ENCODE assay signal across 17 cellular contexts in the genomic region with DNA sequence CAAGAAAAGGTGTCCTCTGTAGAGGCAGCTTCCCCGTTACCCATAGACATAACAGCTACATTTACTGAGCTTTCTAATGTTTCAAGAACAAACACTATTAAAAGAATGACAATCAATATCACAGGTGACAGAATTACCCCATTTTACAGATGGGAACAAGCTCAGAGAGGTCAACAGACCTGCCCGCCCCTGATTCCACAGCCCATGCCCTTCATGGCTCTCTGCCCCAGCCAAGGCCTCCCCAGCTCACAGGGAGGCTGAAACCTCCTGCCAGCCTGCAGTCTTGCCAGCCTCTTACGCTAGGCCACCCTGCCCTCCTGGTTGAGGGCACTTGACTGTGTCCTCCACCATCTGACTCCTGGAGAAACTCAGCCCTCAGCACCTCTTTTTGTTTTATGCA. TPM values are rescaled to one million over a fixed set of nuclear protein-coding genes. Genes with fewer than 3 reads are reported as not detected.
DNase-seq lines count a peak whose midpoint lies in the region; ATAC-seq, FAIRE-seq and TF ChIP-seq lines count a peak whose summit lies in the region.
"Had no signal": no experiment of that assay in that cellular context is flagged by ENCODE, and none has a peak within 500 bp of the region (broad histone marks: within the 10 kb centered on the region; RNA-seq: fewer than 3 reads in every experiment).

No MANE protein-coding gene starts in this region.

- no peak overlapping the region for H3K4me3 Mint-ChIP-seq in H9
- H3K4me3 Mint-ChIP-seq in activated naive CD4-positive, alpha-beta T cell treated with anti-CD3 and anti-CD28 coated beads for 36 hours = no peak overlapping the region
- H3K4me3 Mint-ChIP-seq: CD8-positive, alpha-beta T cell; HFFc6 had no signal

- H2BK15ac ChIP-seq in H9 (ENCODE audit: low read depth, low read length) = no peak overlapping the region

- H3K9me3 ChIP-seq in A549 = no peaks in the 10 kb centered on the region
- no peaks in the 10 kb centered on the region for H3K9me3 ChIP-seq in H9 (ENCODE audit: control insufficient read depth, low read depth, low read length)
- H3K9me3 ChIP-seq in kidney (ENCODE audit: control insufficient read depth in 1 of 2, low read length in 2 of 2) = no peaks in the 10 kb centered on the region
- H3K9me3 ChIP-seq in trophoblast cell (ENCODE audit: insufficient read depth, low read depth, low read length) = no peaks in the 10 kb centered on the region
- H3K9me3 ChIP-seq in BE2C = no peaks in the 10 kb centered on the region
- H3K9me3 ChIP-seq: BLaER1 treated with 17β-estradiol and CSF1 and Interleukin-3, amounts not matched to agents 10 nM and 100 nM had no signal

- no peak overlapping the region for H3K18ac ChIP-seq in H9 (ENCODE audit: insufficient read length, low read depth, low read length)
- no peak overlapping the region for H3K18ac ChIP-seq in trophoblast cell (ENCODE audit: low read length)

- 87% methylated on average over 3 of the region's 3 CpGs for WGBS in A549 (ENCODE audit: missing lambda C conversion rate)
- WGBS in H9 (ENCODE audit: extremely low coverage, insufficient read length, low lambda C conversion rate) = no CpG with 5 or more reads among the region's 3 CpGs
- WGBS in trophoblast cell (ENCODE audit: extremely low coverage, insufficient coverage, insufficient read length) = no CpG with 5 or more reads among the region's 3 CpGs

- no peak overlapping the region for H3K4ac ChIP-seq in H9 (ENCODE audit: low read depth, low read length)
- no peak overlapping the region for H3K4ac ChIP-seq in trophoblast cell (ENCODE audit: low read depth, low read length)

- H3K79me1 ChIP-seq in H9 (ENCODE audit: insufficient read depth, low read depth, low read length, poor library complexity, severe bottlenecking) (no peaks in the 10 kb centered on the region), trophoblast cell (ENCODE audit: low read length) (no peaks in the 10 kb centered on the region)

- ATAC-seq in A549 = no peak

- no peak for TF ChIP-seq POLR2A in A549 (IDR thresholded peaks at IDR 0.05; ENCODE audit: low read length)

- H4K12ac ChIP-seq in trophoblast cell (ENCODE audit: low read depth, low read length) = no peak overlapping the region

- TF ChIP-seq RAD21 in A549 (conservative IDR thresholded peaks at IDR 0.05 in 1 of 2, IDR thresholded peaks at IDR 0.05 in 1 of 2) = no peak

- no peak overlapping the region for H3K14ac ChIP-seq in H9 (ENCODE audit: insufficient read depth, low read length)
- H3K14ac ChIP-seq in trophoblast cell (ENCODE audit: low read length) = no peak overlapping the region

- H3K36me3 ChIP-seq in kidney (ENCODE audit: control insufficient read depth in 1 of 2, insufficient read depth in 2 of 2, low read length in 2 of 2) (no peaks in the 10 kb centered on the region), trophoblast cell (ENCODE audit: control insufficient read depth in 1 of 2, insufficient read depth in 2 of 2, low read length in 2 of 2) (no peaks in the 10 kb centered on the region), BE2C (no peaks in the 10 kb centered on the region)
- H3K36me3 ChIP-seq: BLaER1 treated with 17β-estradiol and CSF1 and Interleukin-3, amounts not matched to agents 10 nM and 100 nM had no signal

- no peak overlapping the region for H2BK12ac ChIP-seq in H9 (ENCODE audit: insufficient read length, low read depth, low read length)
- no peak overlapping the region for H2BK12ac ChIP-seq in trophoblast cell (ENCODE audit: low read length)

- H2AFZ ChIP-seq in H9 (ENCODE audit: low read length) = no peak overlapping the region
- H2AFZ ChIP-seq in trophoblast cell (ENCODE audit: insufficient read depth, low read length, poor library complexity) = no peak overlapping the region
- H2AFZ ChIP-seq: GM23248 had no signal

- H3K4me2 ChIP-seq in A549 (no peak overlapping the region), H9 (ENCODE audit: insufficient read depth, insufficient read length, low read length) (no peak overlapping the region), trophoblast cell (ENCODE audit: low read length) (no peak overlapping the region)
- H3K4me2 ChIP-seq: BLaER1 treated with 17β-estradiol and CSF1 and Interleukin-3, amounts not matched to agents 10 nM and 100 nM had no signal

- H3K9me3 Mint-ChIP-seq in H9 = no peaks in the 10 kb centered on the region; a peak in 1 of 5 replicates
- no peaks in the 10 kb centered on the region for H3K9me3 Mint-ChIP-seq in activated naive CD4-positive, alpha-beta T cell treated with anti-CD3 and anti-CD28 coated beads for 36 hours
- H3K9me3 Mint-ChIP-seq: CD8-positive, alpha-beta T cell; HFFc6 had no signal

- peaks cover 9 to 12% of the 10 kb centered on the region in 2 experiments for H3K4me1 Mint-ChIP-seq in H9
- no peaks in the 10 kb centered on the region for H3K4me1 Mint-ChIP-seq in activated naive CD4-positive, alpha-beta T cell treated with anti-CD3 and anti-CD28 coated beads for 36 hours (ENCODE audit: low read depth)

- peak overlapping the region; percentile 53 to 94; a peak in 5 of 6 replicates for H3K27ac ChIP-seq in A549
- no peak overlapping the region for H3K27ac ChIP-seq in H9 (ENCODE audit: insufficient read length, low read depth, low read length)
- no peak overlapping the region for H3K27ac ChIP-seq in kidney (ENCODE audit: low read depth in 2 of 2, low read length in 2 of 2)
- H3K27ac ChIP-seq in trophoblast cell (ENCODE audit: low read depth, low read length) = no peak overlapping the region
- H3K27ac ChIP-seq: BLaER1 treated with 17β-estradiol and CSF1 and Interleukin-3, amounts not matched to agents 10 nM and 100 nM; GM23248; HL-60 had no signal

- H3K56ac ChIP-seq in H9 (ENCODE audit: insufficient read length, low read depth, low read length) = no peak overlapping the region

- no peaks in the 10 kb centered on the region for H3K79me2 ChIP-seq in H9 (ENCODE audit: insufficient read depth, low read length)
- no peaks in the 10 kb centered on the region for H3K79me2 ChIP-seq in trophoblast cell (ENCODE audit: control insufficient read depth, insufficient read depth, low read length, poor library complexity)

- CTCF ChIA-PET in A549 (lab: Yijun Ruan, JAX) = interaction anchor here (0.6 to 22.6 kb wide), 50 partner anchors 10 to 1197 kb away, joined by 3 to 736 read pairs (median 10); partner anchors contain the start of genes DPYSL5 and SLC35F6
- CTCF ChIA-PET in activated naive CD4-positive, alpha-beta T cell treated with anti-CD3 and anti-CD28 coated beads for 36 hours (lab: Charles Lee) = interaction anchor here (0.5 to 10.4 kb wide), 19 partner anchors 9 to 1978 kb away, joined by 3 to 109 read pairs (median 4); partner anchors contain the start of gene CIB4

- H4K91ac ChIP-seq in H9 (ENCODE audit: insufficient read length, low read depth, low read length) = no peak overlapping the region
- no peak overlapping the region for H4K91ac ChIP-seq in trophoblast cell (ENCODE audit: low read depth, low read length)

- POLR2A ChIA-PET in A549 (lab: Yijun Ruan, JAX) = no interaction called here

- H2BK5ac ChIP-seq in H9 (ENCODE audit: insufficient read length, low read length) = no peak overlapping the region
- H2BK5ac ChIP-seq in trophoblast cell (ENCODE audit: low read depth, low read length, poor library complexity) = no peak overlapping the region

- H3K4me1 ChIP-seq in A549 (peaks cover 38% of the 10 kb centered on the region), H9 (ENCODE audit: insufficient read depth, low read length) (no peaks in the 10 kb centered on the region), kidney (ENCODE audit: control insufficient read depth in 1 of 2, insufficient read depth in 1 of 2, low read depth in 1 of 2, low read length in 2 of 2) (no peaks in the 10 kb centered on the region), trophoblast cell (ENCODE audit: control insufficient read depth in 1 of 2, insufficient read depth in 2 of 2, low read length in 2 of 2) (peaks cover 1% of the 10 kb centered on the region in 2 experiments), BE2C (peaks cover 12% of the 10 kb centered on the region)

- no peak overlapping the region for H3K23ac ChIP-seq in H9 (ENCODE audit: insufficient read length, low read depth, low read length)
- no peak overlapping the region for H3K23ac ChIP-seq in trophoblast cell (ENCODE audit: low read length)

- intact Hi-C loops in kidney (cut with DNase I) = loop anchor here (5.0 kb wide), 1 partner anchor 138 kb away; no protein-coding TSS in a partner anchor
- intact Hi-C loops in activated naive CD4-positive, alpha-beta T cell treated with anti-CD3 and anti-CD28 coated beads for 36 hours (cut with micrococcal nuclease) = loop anchor here (1.0 kb wide), 2 partner anchors 140 to 242 kb away; no protein-coding TSS in a partner anchor

- H3T11ph ChIP-seq in H9 (ENCODE audit: low read length) = no peak overlapping the region

- TF ChIP-seq CTCF in A549 (IDR thresholded peaks at IDR 0.05) (no peak), H9 (conservative IDR thresholded peaks at IDR 0.05) (no peak), kidney (IDR thresholded peaks at IDR 0.05; ENCODE audit: borderline replicate concordance, extremely low read depth, insufficient read depth) (no peak), BE2C (IDR thresholded peaks at IDR 0.05; ENCODE audit: low read depth, low read length) (no peak)

- H4K8ac ChIP-seq in H9 (replicated peaks; ENCODE audit: insufficient read length, low read depth, low read length) (no peak overlapping the region), trophoblast cell (ENCODE audit: low read depth, low read length) (no peak overlapping the region)

- FAIRE-seq in A549 (lab: Jason Lieb, UNC) = no peak
- no peak for FAIRE-seq in kidney (lab: Jason Lieb, UNC)
- FAIRE-seq: A204.1, G401.6, GM12891, H54 had no signal

- no peaks in the 10 kb centered on the region for H4K20me1 ChIP-seq in H9 (ENCODE audit: control insufficient read depth, insufficient read depth, insufficient read length)

- peaks cover 49% of the 10 kb centered on the region for H3K27me3 Mint-ChIP-seq in H9 (ENCODE audit: low read depth)
- no peaks in the 10 kb centered on the region for H3K27me3 Mint-ChIP-seq in activated naive CD4-positive, alpha-beta T cell treated with anti-CD3 and anti-CD28 coated beads for 36 hours (ENCODE audit: low read depth)

- no peaks in the 10 kb centered on the region for H3K27me3 ChIP-seq in H9 (ENCODE audit: insufficient read depth, low read length)
- no peaks in the 10 kb centered on the region for H3K27me3 ChIP-seq in trophoblast cell (ENCODE audit: insufficient read depth, low read length)
- no peaks in the 10 kb centered on the region for H3K27me3 ChIP-seq in BE2C
- H3K27me3 ChIP-seq: BLaER1 treated with 17β-estradiol and CSF1 and Interleukin-3, amounts not matched to agents 10 nM and 100 nM had no signal

- no peak overlapping the region for H4K5ac ChIP-seq in H9 (ENCODE audit: insufficient read length, low read depth, low read length)

- peak overlapping the region in 2 of 3 experiments; percentile 48 to 70; a peak in 2 of 7 replicates for H3K27ac Mint-ChIP-seq in H9
- no peak overlapping the region for H3K27ac Mint-ChIP-seq in activated naive CD4-positive, alpha-beta T cell treated with anti-CD3 and anti-CD28 coated beads for 36 hours
- H3K27ac Mint-ChIP-seq: CD8-positive, alpha-beta T cell; HFFc6 had no signal

- no peak overlapping the region for H2BK20ac ChIP-seq in H9 (ENCODE audit: low read depth, low read length, poor library complexity, severe bottlenecking)

- no peak overlapping the region for H2AK5ac ChIP-seq in H9 (ENCODE audit: insufficient read length, low read length)
- peak overlapping the region; percentile 70 for H2AK5ac ChIP-seq in trophoblast cell (ENCODE audit: low read length)

- no peak for DNase-seq in A549 (ENCODE audit: low read depth in 1 of 2, low spot score in 1 of 2)
- DNase-seq in H9 = no peak
- peak; percentile 51 for DNase-seq in kidney
- DNase-seq in trophoblast cell = no peak
- no peak for DNase-seq in activated naive CD4-positive, alpha-beta T cell treated with anti-CD3 and anti-CD28 coated beads for 36 hours
- DNase-seq in BE2C = no peak

- no peak for TF ChIP-seq EP300 in A549 (IDR thresholded peaks at IDR 0.05)

- H3K4me3 ChIP-seq in A549 (no peak overlapping the region), kidney (ENCODE audit: low read length in 2 of 2) (no peak overlapping the region), trophoblast cell (ENCODE audit: low read depth, low read length) (no peak overlapping the region), BE2C (ENCODE audit: low read depth, low read length) (no peak overlapping the region)
- H3K4me3 ChIP-seq: BLaER1 treated with 17β-estradiol and CSF1 and Interleukin-3, amounts not matched to agents 10 nM and 100 nM; GM23248 had no signal

- H3K9ac ChIP-seq in H9 (ENCODE audit: extremely low read depth, insufficient read length, low read length) (no peak overlapping the region), kidney (ENCODE audit: low read length in 2 of 2) (no peak overlapping the region), trophoblast cell (ENCODE audit: low read length) (peak overlapping the region; percentile 33)
- H3K9ac ChIP-seq: GM23248 had no signal

- H2BK120ac ChIP-seq in H9 (ENCODE audit: low read depth, low read length, poor library complexity, severe bottlenecking) (no peak overlapping the region), trophoblast cell (ENCODE audit: insufficient read depth, low read length, poor library complexity) (no peak overlapping the region)

- no peaks in the 10 kb centered on the region for H3K23me2 ChIP-seq in H9 (ENCODE audit: insufficient read length, low read depth, low read length, poor library complexity, severe bottlenecking)

- H3K36me3 Mint-ChIP-seq in H9 (ENCODE audit: insufficient read depth in 1 of 3, low read depth in 3 of 3) = no peaks in the 10 kb centered on the region
- no peaks in the 10 kb centered on the region for H3K36me3 Mint-ChIP-seq in activated naive CD4-positive, alpha-beta T cell treated with anti-CD3 and anti-CD28 coated beads for 36 hours (ENCODE audit: low read depth)
- H3K36me3 Mint-ChIP-seq: CD8-positive, alpha-beta T cell had no signal

RNA-seq across cellular contexts. Expression of gene SLC35F6, which starts 19.1 kb away (rescaled TPM):
- polyA plus RNA-seq in A549 (2011; rRNA removed) (41.3 and 55.7 TPM in 2 replicates), A549 (2017; fragmentation: RNase III; extraction: RNeasy Plus Mini Kit Qiagen cat#74134 plus additional on column Dnase treatment) (40.1 to 47.6 TPM (median 46.9 TPM) in 3 replicates), kidney (ENCODE audit: insufficient read depth, low read depth, low replicate concordance) (43.1 TPM)
- 23.7 and 38.0 TPM in 2 replicates for polyA plus RNA-seq in A549 (2012; cell fraction: cytosol; rRNA removed)
- 33.1 and 35.8 TPM in 2 replicates for polyA plus RNA-seq in A549 (2012; cell fraction: nucleus; rRNA removed)
- 111 and 126 TPM in 2 replicates for polyA minus RNA-seq in A549 (2011; rRNA and poly(A)+ RNA removed)
- total RNA-seq in H9 (2021) (15.7 and 16.0 TPM in 2 replicates), kidney (63.7 TPM)
- polyA plus RNA-seq in trophoblast cell (2013) = 22.9 and 23.5 TPM in 2 replicates
- total RNA-seq in activated naive CD4-positive, alpha-beta T cell treated with anti-CD3 and anti-CD28 coated beads for 36 hours = 1 to 10 TPM; 2.0 to 2.7 TPM
- 20.8 TPM for polyA plus RNA-seq in BE2C (2012; ENCODE audit: insufficient read depth, insufficient read length, low read depth)

RNA-seq across cellular contexts. Expression of gene CENPA, which starts 40.9 kb away (rescaled TPM):
- polyA plus RNA-seq in A549 (2011; rRNA removed) (44.1 and 46.0 TPM in 2 replicates), A549 (2017; fragmentation: RNase III; extraction: RNeasy Plus Mini Kit Qiagen cat#74134 plus additional on column Dnase treatment) (41.6 to 45.7 TPM (median 43.7 TPM) in 3 replicates), kidney (ENCODE audit: insufficient read depth, low read depth, low replicate concordance) (not detected)
- polyA plus RNA-seq in A549 (2012; cell fraction: cytosol; rRNA removed) = 45.4 and 56.0 TPM in 2 replicates
- polyA plus RNA-seq in A549 (2012; cell fraction: nucleus; rRNA removed) = 25.6 and 33.4 TPM in 2 replicates
- polyA minus RNA-seq in A549 (2011; rRNA and poly(A)+ RNA removed) = 30.7 and 33.2 TPM in 2 replicates
- total RNA-seq in H9 (2021) (19.3 and 21.4 TPM in 2 replicates), kidney (0.63 TPM)
- polyA plus RNA-seq in trophoblast cell (2013) = 15.2 and 16.5 TPM in 2 replicates
- 10 to 100 TPM; 42.9 to 43.6 TPM for total RNA-seq in activated naive CD4-positive, alpha-beta T cell treated with anti-CD3 and anti-CD28 coated beads for 36 hours
- polyA plus RNA-seq in BE2C (2012; ENCODE audit: insufficient read depth, insufficient read length, low read depth) = 3.7 TPM

RNA-seq across cellular contexts. Expression of gene KCNK3, which starts 52.4 kb away (rescaled TPM):
- polyA plus RNA-seq in A549 (2011; rRNA removed) (2.8 and 3.5 TPM in 2 replicates), A549 (2017; fragmentation: RNase III; extraction: RNeasy Plus Mini Kit Qiagen cat#74134 plus additional on column Dnase treatment) (1.6 to 3.4 TPM (median 2.4 TPM) in 3 replicates), kidney (ENCODE audit: insufficient read depth, low read depth, low replicate concordance) (2.1 TPM)
- polyA plus RNA-seq in A549 (2012; cell fraction: cytosol; rRNA removed) = 2.0 and 3.4 TPM in 2 replicates
- polyA plus RNA-seq in A549 (2012; cell fraction: nucleus; rRNA removed) = 1.7 and 2.9 TPM in 2 replicates
- polyA minus RNA-seq in A549 (2011; rRNA and poly(A)+ RNA removed) = 4.1 TPM in 2 replicates
- total RNA-seq in H9 (2021) (0.09 TPM in 1 of 2 replicates, not detected in the other), kidney (8.1 TPM)
- polyA plus RNA-seq in trophoblast cell (2013) = 0.29 and 0.42 TPM in 2 replicates
- total RNA-seq in activated naive CD4-positive, alpha-beta T cell treated with anti-CD3 and anti-CD28 coated beads for 36 hours = not detected
- polyA plus RNA-seq in BE2C (2012; ENCODE audit: insufficient read depth, insufficient read length, low read depth) = 58.2 TPM
- total RNA-seq: Calu3; CD8-positive, alpha-beta T cell; GM23248; HFFc6; HT1080 had no signal
- polyA plus RNA-seq: GM23248 had no signal

Comparison
In these comparisons a context has a peak if more than half of its experiments do, and no peak if none do; other contexts are left out.
1. H3K27ac ChIP-seq: peak in A549 (2 of 2); none in H9 (single experiment), kidney (0 of 2) and trophoblast cell (single experiment).
2. RNA of gene CENPA, which starts 40.9 kb away (total RNA-seq): 42.9 to 43.6 TPM in activated naive CD4-positive, alpha-beta T cell treated with anti-CD3 and anti-CD28 coated beads for 36 hours and 19.3 to 21.4 TPM in H9; 0.63 TPM in kidney (single experiment); every median in the first group is over 10 times any median in the second.